ENCODE assay signal across 10 cellular contexts in genomic region chr3:175404026-175404425, GRCh38.
"Had no signal": no experiment of that assay in that cellular context is flagged by ENCODE, and none has a peak within 500 bp of the region (broad histone marks: within the 10 kb centered on the region; RNA-seq: fewer than 3 reads in every experiment).

No MANE protein-coding gene starts in this region.

- H3K9me3 ChIP-seq: colonic mucosa, SJCRH30 had no signal

- DNase-seq: activated CD4-positive, alpha-beta T cell treated with anti-CD3 and anti-CD28 coated beads, Interleukin-2, amount 50 U/mL, for 4 hours; activated effector memory CD4-positive, alpha-beta T cell treated with anti-CD3 and anti-CD28 coated beads, Interleukin-2, amount 50 U/mL, for 16 hours; activated T-cell treated with anti-CD3 and anti-CD28 coated beads, Interleukin-2, amount 50 U/mL, for 4 hours; anterior cingulate cortex; colonic mucosa; foreskin keratinocyte; SJCRH30; stimulated activated CD4-positive, alpha-beta T cell treated with anti-CD3 and anti-CD28 coated beads, Interleukin-2, amount 100 ng/mL, for 24 hours; stimulated activated naive CD4-positive, alpha-beta T cell treated with Interleukin-2 at 50 U/mL for 16 hours had no signal

- H3K4me1 ChIP-seq: colonic mucosa, foreskin keratinocyte, parathyroid adenoma, SJCRH30 had no signal

- H3K4me3 ChIP-seq: colonic mucosa, SJCRH30 had no signal

- ATAC-seq: activated T-cell treated with anti-CD3 and anti-CD28 coated beads, Interleukin-2, amount 50 U/mL, for 4 hours; foreskin keratinocyte had no signal

- H3K36me3 ChIP-seq: colonic mucosa, SJCRH30 had no signal

- H3K9ac ChIP-seq: parathyroid adenoma had no signal

- H3K27me3 ChIP-seq: colonic mucosa, foreskin keratinocyte, SJCRH30 had no signal

- H3K27ac ChIP-seq: colonic mucosa, foreskin keratinocyte, parathyroid adenoma, SJCRH30 had no signal

- H2AFZ ChIP-seq: parathyroid adenoma had no signal
